8 cellular contexts compared by ENCODE assay signal in genomic region chr13:99176309-99177276, GRCh38. TPM values are rescaled to one million over a fixed set of nuclear protein-coding genes. Genes with fewer than 3 reads are reported as not detected.
DNase-seq lines count a peak whose midpoint lies in the region; ATAC-seq and TF ChIP-seq lines count a peak whose summit lies in the region.

No MANE protein-coding gene starts in this region.

- DNase-seq in AG09319 (ENCODE audit: extremely low read depth, low read depth): no peak
- DNase-seq in NCI-H510A treated with DMSO at 0.1 percent for 48 hours (lab: John Stamatoyannopoulos, UW): peak; percentile 63
- DNase-seq in activated CD4-positive, alpha-beta T cell treated with anti-CD3 and anti-CD28 coated beads, Interleukin-2, amount 50 U/mL, for 24 hours (ENCODE audit: low read depth in 1 of 2, low spot score in 1 of 2): peak; percentile 50 to 62
- peak; percentile 32 to 63 for DNase-seq in dermis microvascular lymphatic vessel endothelial cell (ENCODE audit: low read depth in 2 of 2)
- peak; percentile 62 to 80 for DNase-seq in lung microvascular endothelial cell (ENCODE audit: low read depth in 2 of 2)
- peak; percentile 26 for DNase-seq in stimulated activated CD8-positive, alpha-beta memory T cell treated with anti-CD3 and anti-CD28 coated beads, Interleukin-15, amount 100 ng/mL, for 24 hours (ENCODE audit: low read depth)

- peak; percentile 94 for TF ChIP-seq CTCF in AG09319 (IDR thresholded peaks at IDR 0.05; ENCODE audit: low read depth, low read length)

- ATAC-seq in GM18867 (IDR thresholded peaks at IDR 0.05; ENCODE audit: unreplicated experiment): peak; percentile 86
- ATAC-seq in HG03139 (IDR thresholded peaks at IDR 0.05; ENCODE audit: unreplicated experiment): peak; percentile 85

RNA-seq across cellular contexts. Expression of gene UBAC2, which starts 24.1 kb away (rescaled TPM):
- total RNA-seq in dermis microvascular lymphatic vessel endothelial cell (25.8 and 33.9 TPM in 2 replicates), lung microvascular endothelial cell (26.8 and 31.3 TPM in 2 replicates)
